15 cellular contexts compared by ENCODE assay signal in genomic region chr3:196163687-196164493, GRCh38. TPM values are rescaled to one million over a fixed set of nuclear protein-coding genes. Genes with fewer than 3 reads are reported as not detected.
DNase-seq lines count a peak whose midpoint lies in the region; ATAC-seq and TF ChIP-seq lines count a peak whose summit lies in the region.
"Had no signal": no experiment of that assay in that cellular context is flagged by ENCODE, and none has a peak within 500 bp of the region (broad histone marks: within the 10 kb centered on the region; RNA-seq: fewer than 3 reads in every experiment).

No MANE protein-coding gene starts in this region.

- no peaks in the 10 kb centered on the region for H4K20me1 ChIP-seq in GM23338 (replicated peaks; ENCODE audit: insufficient read depth)

- no peaks in the 10 kb centered on the region for H3K36me3 ChIP-seq in GM23338 (ENCODE audit: insufficient read depth)
- H3K36me3 ChIP-seq in ovary: no peaks in the 10 kb centered on the region

- no peak for DNase-seq in GM23338 (ENCODE audit: low spot score)
- peak; percentile 64 for DNase-seq in OCI-M1 (lab: John Stamatoyannopoulos, UW)
- DNase-seq in glutamatergic neuron: peak; percentile 34
- peak in 3 of 5 donors; percentile 40 to 53 (median 48) for DNase-seq in ovary
- no peak for DNase-seq in type B pancreatic cell (ENCODE audit: extremely low spot score, unreplicated experiment)
- no peak for DNase-seq in stimulated activated naive CD4-positive, alpha-beta T cell treated with Interleukin-2 at 50 U/mL for 16 hours (lab: John Stamatoyannopoulos, UW)
- DNase-seq in T1000 (lab: John Stamatoyannopoulos, UW): no peak
- DNase-seq in activated naive CD4-positive, alpha-beta T cell treated with anti-CD3 and anti-CD28 coated beads, Interleukin-2, amount 50 U/mL, for 16 hours: no peak
- DNase-seq: activated naive CD8-positive, alpha-beta T cell treated with anti-CD3 and anti-CD28 coated beads for 36 hours; NCI-H1105 treated with DMSO at 0.1 percent for 48 hours; NCI-H748 treated with DMSO at 0.1 percent for 48 hours; T-helper 2 cell had no signal

- H3K4me3 Mint-ChIP-seq in GM23338: no peak overlapping the region
- no peak overlapping the region for H3K4me3 Mint-ChIP-seq in glutamatergic neuron (ENCODE audit: unreplicated experiment)
- no peak overlapping the region for H3K4me3 Mint-ChIP-seq in type B pancreatic cell
- H3K4me3 Mint-ChIP-seq: activated naive CD8-positive, alpha-beta T cell treated with anti-CD3 and anti-CD28 coated beads for 36 hours; nephron had no signal

- H3K9me2 ChIP-seq in GM23338 (ENCODE audit: insufficient read depth): no peaks in the 10 kb centered on the region

- H3K27me3 ChIP-seq in GM23338 (ENCODE audit: insufficient read depth): no peaks in the 10 kb centered on the region
- no peaks in the 10 kb centered on the region for H3K27me3 ChIP-seq in ovary

- no peaks in the 10 kb centered on the region for H3K79me2 ChIP-seq in GM23338 (replicated peaks; ENCODE audit: insufficient read depth)

- TF ChIP-seq EP300 in ovary (IDR thresholded peaks at IDR 0.05): no peak

- TF ChIP-seq POLR2A in ovary (IDR thresholded peaks at IDR 0.05): no peak

- 41 to 59% (median 46%) methylated on average over 24 of the region's 24 CpGs for WGBS in ovary, 3 donors

- H3K27me3 Mint-ChIP-seq in GM23338 (ENCODE audit: insufficient read depth, low read depth, poor library complexity) (peaks cover 9% of the 10 kb centered on the region), glutamatergic neuron (ENCODE audit: unreplicated experiment) (peaks cover 3% of the 10 kb centered on the region), type B pancreatic cell (no peaks in the 10 kb centered on the region)
- H3K27me3 Mint-ChIP-seq: activated naive CD8-positive, alpha-beta T cell treated with anti-CD3 and anti-CD28 coated beads for 36 hours had no signal

- ATAC-seq in GM23338: peak; percentile 59

- no peak overlapping the region for H3K27ac ChIP-seq in GM23338 (ENCODE audit: low read depth)
- H3K27ac ChIP-seq in ovary: peak overlapping the region in 1 of 2 donors; percentile 2

- H3K4me2 ChIP-seq in GM23338: no peak overlapping the region

- H3K4me3 ChIP-seq in GM23338 (no peak overlapping the region), ovary (no peak overlapping the region)

- H3F3A ChIP-seq in GM23338 (replicated peaks; ENCODE audit: low read depth): no peaks in the 10 kb centered on the region

- peak overlapping the region; percentile 85 for H2AFZ ChIP-seq in GM23338

- H3K9me3 Mint-ChIP-seq in GM23338: no peaks in the 10 kb centered on the region
- peaks cover 3% of the 10 kb centered on the region for H3K9me3 Mint-ChIP-seq in glutamatergic neuron (ENCODE audit: unreplicated experiment)
- no peaks in the 10 kb centered on the region for H3K9me3 Mint-ChIP-seq in type B pancreatic cell
- H3K9me3 Mint-ChIP-seq: activated naive CD8-positive, alpha-beta T cell treated with anti-CD3 and anti-CD28 coated beads for 36 hours; nephron had no signal

- H3K9me3 ChIP-seq in ovary: no peaks in the 10 kb centered on the region

- H3K27ac Mint-ChIP-seq in GM23338 (no peak overlapping the region), glutamatergic neuron (ENCODE audit: unreplicated experiment) (no peak overlapping the region), type B pancreatic cell (no peak overlapping the region)
- H3K27ac Mint-ChIP-seq: nephron had no signal

- intact Hi-C loops in ovary (cut with DNase I): no loop called here

- TF ChIP-seq CTCF in GM23338 (conservative IDR thresholded peaks at IDR 0.05; ENCODE audit: low read depth in 2 of 2) (no peak), glutamatergic neuron (IDR thresholded peaks at IDR 0.05; ENCODE audit: partially characterized antibody, unreplicated experiment) (no peak), ovary (IDR thresholded peaks at IDR 0.05) (no peak), type B pancreatic cell (conservative IDR thresholded peaks at IDR 0.05) (no peak)

- H3K4me1 Mint-ChIP-seq in GM23338 (peaks cover 8% of the 10 kb centered on the region), glutamatergic neuron (ENCODE audit: low read depth, unreplicated experiment) (no peaks in the 10 kb centered on the region), type B pancreatic cell (ENCODE audit: unreplicated experiment) (peaks cover 13% of the 10 kb centered on the region)

- H3K4me1 ChIP-seq in GM23338 (ENCODE audit: insufficient read depth): no peaks in the 10 kb centered on the region
- peaks cover 6% of the 10 kb centered on the region for H3K4me1 ChIP-seq in ovary (ENCODE audit: insufficient read depth)

- H3K36me3 Mint-ChIP-seq in GM23338 (ENCODE audit: low read depth) (no peaks in the 10 kb centered on the region), glutamatergic neuron (ENCODE audit: unreplicated experiment) (no peaks in the 10 kb centered on the region), type B pancreatic cell (no peaks in the 10 kb centered on the region)
- H3K36me3 Mint-ChIP-seq: activated naive CD8-positive, alpha-beta T cell treated with anti-CD3 and anti-CD28 coated beads for 36 hours had no signal

TF ChIP-seq in GM23338, 12 proteins besides CTCF, POLR2A, EP300 and RAD21:
- TF ChIP-seq ZNF331 (CRISPR knock-in tag; IDR thresholded peaks at IDR 0.05; ENCODE audit: low read depth) (no peak), REST (IDR thresholded peaks at IDR 0.05; ENCODE audit: unreplicated experiment) (no peak), CREB1 (CRISPR knock-in tag; IDR thresholded peaks at IDR 0.05; ENCODE audit: low read depth) (no peak), STAT1 (IDR thresholded peaks at IDR 0.05; ENCODE audit: unreplicated experiment) (no peak), EZH2phosphoT487 (IDR thresholded peaks at IDR 0.05; ENCODE audit: unreplicated experiment) (no peak)

RNA-seq across cellular contexts. Expression of gene ZDHHC19, which starts 47.3 kb away (rescaled TPM):
- 1.3 TPM in 1 of 2 replicates, not detected in the other for total RNA-seq in GM23338 (2014; rRNA removed; shearing (Covaris generic))
- polyA plus RNA-seq in GM23338 (2016; fragmentation: Nextera tagmentation; extraction: Ambion mirVana): 15.4 and 15.7 TPM in 2 replicates
- 1.2 TPM for total RNA-seq in glutamatergic neuron (ENCODE audit: unreplicated experiment)
- 1 to 10 TPM in 6 of 7 donors, under 1 TPM in 1; 0.24 to 9.3 (median 3.8) TPM for total RNA-seq in ovary
- 1 to 10 TPM; 4.7 to 4.9 TPM for polyA plus RNA-seq in ovary
- 0.85 TPM in 1 of 2 replicates, not detected in the other for total RNA-seq in type B pancreatic cell (ENCODE audit: low replicate concordance)
- total RNA-seq: activated naive CD8-positive, alpha-beta T cell treated with anti-CD3 and anti-CD28 coated beads for 36 hours had no signal
- polyA plus RNA-seq: BJ, keratinocyte had no signal

RNA-seq across cellular contexts. Expression of gene SLC51A, which starts 52.4 kb away (rescaled TPM):
- total RNA-seq in GM23338 (2014; rRNA removed; shearing (Covaris generic)): 4.0 and 4.5 TPM in 2 replicates
- 6.7 and 7.1 TPM in 2 replicates for polyA plus RNA-seq in GM23338 (2016; fragmentation: Nextera tagmentation; extraction: Ambion mirVana)
- total RNA-seq in glutamatergic neuron (ENCODE audit: unreplicated experiment): not detected
- total RNA-seq in ovary: 10 to 100 TPM in 3 of 7 donors, 1 to 10 TPM in 4; 2.6 to 14.2 (median 9.0) TPM
- 10 to 100 TPM in 1 of 2 donors, 1 to 10 TPM in 1; 7.3 to 10.5 TPM for polyA plus RNA-seq in ovary
- 3.7 and 4.7 TPM in 2 replicates for total RNA-seq in type B pancreatic cell (ENCODE audit: low replicate concordance)
- total RNA-seq: activated naive CD8-positive, alpha-beta T cell treated with anti-CD3 and anti-CD28 coated beads for 36 hours had no signal
- polyA plus RNA-seq: BJ, keratinocyte had no signal

Comparison
In these comparisons a context has a peak if more than half of its experiments do, and no peak if none do; other contexts are left out.
1. DNase-seq: peak in OCI-M1 (single experiment), glutamatergic neuron (single experiment) and ovary (3 of 5); none in GM23338 (single experiment), type B pancreatic cell (single experiment), stimulated activated naive CD4-positive, alpha-beta T cell treated with Interleukin-2 at 50 U/mL for 16 hours (single experiment), T1000 (single experiment) and activated naive CD4-positive, alpha-beta T cell treated with anti-CD3 and anti-CD28 coated beads, Interleukin-2, amount 50 U/mL, for 16 hours (single experiment).